29 cellular contexts compared by ENCODE assay signal in genomic region chr3:52343946-52344600, GRCh38.
"Had no signal": no experiment of that assay in that cellular context is flagged by ENCODE, and none has a peak within 500 bp of the region (broad histone marks: within the 10 kb centered on the region; RNA-seq: fewer than 3 reads in every experiment).

No MANE protein-coding gene starts in this region.

- DNase-seq: dermis blood vessel endothelial cell; effector memory CD4-positive, alpha-beta T cell; foreskin fibroblast; gastrocnemius medialis; left colon; left ventricle myocardium inferior; lower lobe of right lung; naive B cell; nucleus accumbens; ovary; posterior cingulate gyrus; retina; small intestine; stimulated activated CD4-positive, alpha-beta T cell treated with anti-CD3 and anti-CD28 coated beads, Interleukin-1b, Interleukin-23, amount 100 ng/mL, for 48 hours; stimulated activated CD4-positive, alpha-beta T cell treated with anti-CD3 and anti-CD28 coated beads, Interleukin-4, amount 100 ng/mL, for 1 hour; stimulated activated CD8-positive, alpha-beta memory T cell treated with anti-CD3 and anti-CD28 coated beads, Interleukin-4, amount 100 ng/mL, for 48 hours; stimulated activated naive CD4-positive, alpha-beta T cell; stimulated activated naive CD8-positive, alpha-beta T cell treated with anti-CD3 and anti-CD28 coated beads, Interleukin-15, amount 100 ng/mL, for 72 hours; thyroid gland; trophoblast cell had no signal

- H3K9me3 ChIP-seq: gastrocnemius medialis, heart left ventricle, left ventricle myocardium inferior, lower lobe of right lung, mucosa of descending colon, ovary, right lobe of liver, suprapubic skin, thyroid gland, vagina had no signal

- H3K27ac ChIP-seq: coronary artery, gastrocnemius medialis, heart left ventricle, hepatocyte, left ventricle myocardium inferior, lower lobe of right lung, ovary, right lobe of liver, suprapubic skin, thyroid gland, vagina had no signal

- FAIRE-seq: endometrium, small intestine had no signal

- H3K4me2 ChIP-seq: hepatocyte had no signal

- H3K4me1 ChIP-seq: lower lobe of right lung, right lobe of liver, thyroid gland had no signal

- H3K36me3 ChIP-seq: gastrocnemius medialis, left ventricle myocardium inferior, ovary, thyroid gland, vagina had no signal

- H3K27me3 ChIP-seq: gastrocnemius medialis, heart left ventricle, hepatocyte, ovary, right lobe of liver, suprapubic skin, thyroid gland, vagina had no signal

- H3K4me3 ChIP-seq: coronary artery, gastrocnemius medialis, heart left ventricle, hepatocyte, left ventricle myocardium inferior, lower lobe of right lung, mucosa of descending colon, ovary, right lobe of liver, suprapubic skin, thyroid gland, vagina had no signal

- ATAC-seq: gastrocnemius medialis; heart left ventricle; left colon; lower lobe of right lung; mucosa of descending colon; natural killer cell treated with Interleukin-12 subunit alpha and Interleukin-12 subunit beta and Interleukin-15 and Interleukin-18, amount 100 ng/mL, for 72 hours; right lobe of liver; stimulated activated naive CD8-positive, alpha-beta T cell treated with anti-CD3 and anti-CD28 coated beads, Interleukin-15, amount 100 ng/mL, for 72 hours had no signal

- H2AFZ ChIP-seq: hepatocyte had no signal
